In the genomic region with DNA sequence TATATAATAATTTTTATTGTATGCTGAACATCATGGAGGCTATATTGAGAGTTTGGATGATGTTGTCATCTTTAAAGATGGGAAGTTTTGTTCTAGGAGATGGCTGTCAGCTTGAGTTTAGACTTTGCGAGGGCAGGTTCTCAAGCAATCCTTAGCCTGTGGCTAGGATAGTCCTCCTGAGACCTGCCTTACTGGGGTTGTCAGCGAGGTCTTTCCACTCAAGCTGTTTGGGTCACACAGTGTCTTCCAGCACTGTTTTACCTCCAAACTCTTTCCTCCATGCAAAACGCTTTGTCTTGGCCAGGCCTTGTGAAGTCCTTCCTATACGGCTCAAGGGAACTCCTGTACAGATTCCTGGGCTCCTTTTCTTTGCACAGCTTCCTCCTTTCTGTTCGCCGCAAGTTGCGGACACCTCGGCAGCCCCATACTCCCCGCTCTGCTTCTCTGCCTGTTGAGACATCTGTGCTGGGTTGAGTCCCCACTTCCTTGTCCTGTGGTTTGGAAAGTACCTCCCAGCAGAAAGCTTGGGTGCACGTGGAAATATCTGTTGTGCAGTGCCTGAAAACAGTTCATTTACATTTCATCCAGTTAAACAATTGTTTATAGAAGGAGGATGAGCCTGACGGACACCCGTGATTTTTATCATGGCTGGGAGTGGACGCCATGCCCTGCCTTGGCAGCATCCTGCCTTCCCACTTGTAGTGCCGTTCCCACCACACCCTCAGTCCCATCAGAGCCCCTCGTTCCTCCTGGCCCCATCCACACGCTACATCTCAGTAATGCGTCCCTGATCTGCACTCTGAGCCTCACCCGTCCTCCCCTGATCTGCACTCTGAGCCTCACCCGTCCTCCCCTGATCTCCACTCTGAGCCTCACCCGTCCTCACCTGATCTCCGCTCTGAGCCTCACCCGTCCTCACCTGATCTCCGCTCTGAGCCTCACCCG, we compare ENCODE assay signal across 8 cellular contexts. TPM values are rescaled to one million over a fixed set of nuclear protein-coding genes. Genes with fewer than 3 reads are reported as not detected.
DNase-seq lines count a peak whose midpoint lies in the region; ATAC-seq and TF ChIP-seq lines count a peak whose summit lies in the region.

No MANE protein-coding gene starts in this region.

- 44 to 58% methylated on average over 19 to 24 of the region's 24 CpGs for WGBS in transverse colon (ENCODE audit: low coverage in 1 of 2), 2 donors

- H3K27me3 ChIP-seq in left lung (peaks cover 0 to 37% of the 10 kb centered on the region in 2 donors), transverse colon (peaks cover 31% of the 10 kb centered on the region), brain microvascular endothelial cell (replicated peaks) (no peaks in the 10 kb centered on the region)

- intact Hi-C loops in left lung (cut with DNase I) (no loop called here), transverse colon (cut with DNase I; ENCODE audit: low total_unique reads) (no loop called here)

- H3K36me3 ChIP-seq in left lung (no peaks in the 10 kb centered on the region), transverse colon (no peaks in the 10 kb centered on the region), brain microvascular endothelial cell (replicated peaks) (no peaks in the 10 kb centered on the region)

- peaks cover 0 to 16% of the 10 kb centered on the region in 2 donors for H3K4me1 ChIP-seq in left lung
- no peaks in the 10 kb centered on the region for H3K4me1 ChIP-seq in transverse colon

- DNase-seq in GM13977 (ENCODE audit: low spot score): peak; percentile 79
- DNase-seq in activated CD8-positive, alpha-beta memory T cell treated with anti-CD3 and anti-CD28 coated beads for 24 hours: peak; percentile 76
- peak; percentile 66 to 87 for DNase-seq in left lung
- DNase-seq in transverse colon: peak; percentile 56
- no peak for DNase-seq in NCI-H345 treated with DMSO at 0.1 percent for 48 hours (lab: John Stamatoyannopoulos, UW; ENCODE audit: unreplicated experiment)
- no peak for DNase-seq in brain microvascular endothelial cell
- no peak for DNase-seq in NCI-H82 treated with DMSO at 0.1 percent for 48 hours (lab: John Stamatoyannopoulos, UW; ENCODE audit: unreplicated experiment)

- in situ Hi-C loops in GM13977 (cut with MboI; ENCODE audit: low pct_unique_long_range_greater_than_20kb, low sequenced_read_pairs, unreplicated experiment): no loop called here
- in situ Hi-C loops in transverse colon (cut with MboI; ENCODE audit: low pct_ligation_motif_present in 1 of 4, low pct_unique_long_range_greater_than_20kb in 1 of 4, low sequenced_read_pairs in 3 of 4): no loop called here
- in situ Hi-C loops in brain microvascular endothelial cell (cut with HindIII; ENCODE audit: low pct_ligation_motif_present, low sequenced_read_pairs): no loop called here

- H3K4me3 ChIP-seq in left lung (no peak overlapping the region), transverse colon (no peak overlapping the region), brain microvascular endothelial cell (ENCODE audit: low read depth, low read length) (no peak overlapping the region)

- TF ChIP-seq POLR2A in transverse colon (IDR thresholded peaks at IDR 0.05): no peak

- H3K27ac ChIP-seq in left lung (peak overlapping the region in 1 of 2 donors; percentile 56), transverse colon (no peak overlapping the region), brain microvascular endothelial cell (no peak overlapping the region)

- ATAC-seq in HG03575 (IDR thresholded peaks at IDR 0.05; ENCODE audit: extremely low read depth, insufficient number of reproducible peaks, low FRiP score, unreplicated experiment): peak; percentile 53
- ATAC-seq in left lung: peak; percentile 84

- TF ChIP-seq EP300 in transverse colon (IDR thresholded peaks at IDR 0.05; ENCODE audit: low read depth): no peak

- no peak for TF ChIP-seq CTCF in GM13977 (IDR thresholded peaks at IDR 0.05; ENCODE audit: extremely low read depth, insufficient read depth, missing control alignments)
- TF ChIP-seq CTCF in left lung (IDR thresholded peaks at IDR 0.05): no peak
- no peak for TF ChIP-seq CTCF in transverse colon (IDR thresholded peaks at IDR 0.05)
- no peak for TF ChIP-seq CTCF in brain microvascular endothelial cell (IDR thresholded peaks at IDR 0.05; ENCODE audit: low read depth, low read length, missing control alignments)

- peaks cover 0 to 4% of the 10 kb centered on the region in 2 donors for H3K9me3 ChIP-seq in left lung
- peaks cover 0 to 3% of the 10 kb centered on the region in 2 donors for H3K9me3 ChIP-seq in transverse colon

RNA-seq across cellular contexts. Expression of a gene that starts 55.0 kb away (rescaled TPM):
- total RNA-seq in left lung (10 to 100 TPM in 1 of 2 donors, 1 to 10 TPM in 1; 8.9 to 10.4 TPM), transverse colon (10 to 100 TPM in 1 of 4 donors, 1 to 10 TPM in 3; 4.0 to 18.5 (median 5.5) TPM)

Comparison
In these comparisons a context has a peak if more than half of its experiments do, and no peak if none do; other contexts are left out.
1. DNase-seq: peak in GM13977 (single experiment), activated CD8-positive, alpha-beta memory T cell treated with anti-CD3 and anti-CD28 coated beads for 24 hours (single experiment), left lung (2 of 2) and transverse colon (single experiment); none in NCI-H345 treated with DMSO at 0.1 percent for 48 hours (single experiment), brain microvascular endothelial cell (single experiment) and NCI-H82 treated with DMSO at 0.1 percent for 48 hours (single experiment).